ENCODE assay signal across 16 cellular contexts in the genomic region with DNA sequence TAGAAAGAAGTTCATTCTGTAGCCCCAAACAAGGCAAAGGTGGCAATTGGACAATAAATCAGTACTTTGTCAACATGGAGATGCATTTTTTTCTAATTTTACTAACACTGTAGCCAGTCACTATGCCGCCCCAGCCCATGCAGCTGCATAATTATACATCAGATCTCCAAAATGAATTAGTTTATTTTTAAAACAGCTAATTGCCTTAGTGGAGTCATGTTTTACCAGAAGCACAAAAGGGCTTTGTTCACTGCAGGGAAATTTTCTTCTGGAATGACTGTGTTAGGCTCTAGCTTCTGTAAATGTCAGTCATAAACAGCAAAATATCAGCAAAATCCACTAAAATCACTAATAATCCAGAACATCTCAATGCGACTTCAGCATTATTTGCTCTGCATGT. TPM values are rescaled to one million over a fixed set of nuclear protein-coding genes. Genes with fewer than 3 reads are reported as not detected.
"Had no signal": no experiment of that assay in that cellular context is flagged by ENCODE, and none has a peak within 500 bp of the region (broad histone marks: within the 10 kb centered on the region; RNA-seq: fewer than 3 reads in every experiment).

No MANE protein-coding gene starts in this region.

- DNase-seq: activated B cell treated with CpG ODN at 0.5 μM for 24 hours; activated CD4-positive, alpha-beta memory T cell treated with anti-CD3 and anti-CD28 coated beads, Interleukin-2, amount 10 ng/mL, durations not matched to agents 7 days and 5 days; activated CD4-positive, alpha-beta T cell treated with anti-CD3 and anti-CD28 coated beads for 48 hours; activated CD8-positive, alpha-beta memory T cell treated with anti-CD3 and anti-CD28 coated beads, Interleukin-2, amount 10 ng/mL, durations not matched to agents 7 days and 5 days; activated naive CD4-positive, alpha-beta T cell treated with anti-CD3 and anti-CD28 coated beads for 36 hours; erythroblast; gastrocnemius medialis; heart left ventricle; kidney glomerular epithelial cell; naive thymus-derived CD4-positive, alpha-beta T cell; right cardiac atrium; T-cell; testis had no signal

- ATAC-seq: activated CD8-positive, alpha-beta memory T cell treated with anti-CD3 and anti-CD28 coated beads, Interleukin-2, amount 10 ng/mL, durations not matched to agents 7 days and 5 days; gastrocnemius medialis; heart left ventricle; naive thymus-derived CD4-positive, alpha-beta T cell; right cardiac atrium; T-cell had no signal

- H3K27ac ChIP-seq: coronary artery, gastrocnemius medialis, heart left ventricle, neural progenitor cell, prostate gland, testis had no signal

- H3K27me3 ChIP-seq: gastrocnemius medialis, heart left ventricle, neural progenitor cell, testis had no signal

RNA-seq across cellular contexts. Expression of gene HDAC9, which starts 20.1 kb away (rescaled TPM):
- total RNA-seq: activated naive CD4-positive, alpha-beta T cell treated with anti-CD3 and anti-CD28 coated beads for 36 hours had no signal
